ENCODE assay signal across 8 cellular contexts in genomic region chr11:123166095-123166559, GRCh38. TPM values are rescaled to one million over a fixed set of nuclear protein-coding genes. Genes with fewer than 3 reads are reported as not detected.
DNase-seq lines count a peak whose midpoint lies in the region; ATAC-seq and TF ChIP-seq lines count a peak whose summit lies in the region.

No MANE protein-coding gene starts in this region.

- H3K27ac ChIP-seq in C4-2B = no peak overlapping the region
- peak overlapping the region; percentile 42 to 58 for H3K27ac ChIP-seq in ascending aorta
- peak overlapping the region; percentile 54 to 82 (median 64) for H3K27ac ChIP-seq in transverse colon

- POLR2A ChIA-PET in HEK293T (lab: Yijun Ruan, JAX) = no interaction called here

- H3K27me3 ChIP-seq in ascending aorta = no peaks in the 10 kb centered on the region
- H3K27me3 ChIP-seq in transverse colon = no peaks in the 10 kb centered on the region

- CTCF ChIA-PET in HEK293T (lab: Yijun Ruan, JAX) = interaction anchor here (0.8 to 2.4 kb wide), 7 partner anchors 14 to 95 kb away, joined by 3 to 8 read pairs (median 6); no protein-coding TSS in a partner anchor

- H3K4me1 ChIP-seq in ascending aorta = peaks cover 0 to 4% of the 10 kb centered on the region in 2 donors
- peaks cover 0 to 10% (median 0%) of the 10 kb centered on the region in 4 donors for H3K4me1 ChIP-seq in transverse colon

- intact Hi-C loops in ascending aorta (cut with DNase I) (no loop called here), transverse colon (cut with DNase I; ENCODE audit: low total_unique reads) (loop anchor here (2.0 kb wide), 1 partner anchor 79 kb away; no protein-coding TSS in a partner anchor)

- no peak for TF ChIP-seq EP300 in transverse colon (IDR thresholded peaks at IDR 0.05; ENCODE audit: low read depth)

- H3K4me3 ChIP-seq in ascending aorta (no peak overlapping the region), transverse colon (no peak overlapping the region)

- 33 to 44% methylated on average over 3 to 10 of the region's 10 CpGs for WGBS in transverse colon (ENCODE audit: low coverage in 1 of 2), 2 donors

- in situ Hi-C loops in transverse colon (cut with MboI; ENCODE audit: low pct_ligation_motif_present in 1 of 4, low pct_unique_long_range_greater_than_20kb in 1 of 4, low sequenced_read_pairs in 3 of 4) = no loop called here

- no peak for TF ChIP-seq POLR2A in transverse colon (IDR thresholded peaks at IDR 0.05)

- no peaks in the 10 kb centered on the region for H3K9me3 ChIP-seq in ascending aorta
- no peaks in the 10 kb centered on the region for H3K9me3 ChIP-seq in transverse colon

- H3K36me3 ChIP-seq in ascending aorta = no peaks in the 10 kb centered on the region
- no peaks in the 10 kb centered on the region for H3K36me3 ChIP-seq in transverse colon

- TF ChIP-seq CTCF in C4-2B (conservative IDR thresholded peaks at IDR 0.05) (peak; percentile 45), ascending aorta (IDR thresholded peaks at IDR 0.05) (peak; percentile 4 to 44 (median 26)), transverse colon (IDR thresholded peaks at IDR 0.05) (peak; percentile 42 to 56 (median 54))

- DNase-seq in HEK293T (ENCODE audit: extremely low spot score) = peak; percentile 63
- DNase-seq in ascending aorta (ENCODE audit: low spot score in 2 of 2) = no peak
- DNase-seq in kidney glomerular epithelial cell (lab: John Stamatoyannopoulos, UW) = peak; percentile 36
- DNase-seq in transverse colon = peak; percentile 58
- no peak for DNase-seq in H4 (ENCODE audit: low spot score)

- no peak for ATAC-seq in GM18868 (IDR thresholded peaks at IDR 0.05; ENCODE audit: unreplicated experiment)
- ATAC-seq in HG03460 (IDR thresholded peaks at IDR 0.05; ENCODE audit: unreplicated experiment) = no peak

TF ChIP-seq in HEK293T, 16 proteins besides CTCF, POLR2A, EP300 and RAD21:
- TF ChIP-seq FOXA1 (IDR thresholded peaks at IDR 0.05) (no peak), L3MBTL2 (conservative IDR thresholded peaks at IDR 0.05) (no peak), FOXK2 (IDR thresholded peaks at IDR 0.05) (no peak), LEF1 (IDR thresholded peaks at IDR 0.05; ENCODE audit: borderline replicate concordance) (no peak), SP1 (IDR thresholded peaks at IDR 0.05) (no peak), BHLHE40 (IDR thresholded peaks at IDR 0.05; ENCODE audit: borderline replicate concordance) (no peak), FOXM1 (IDR thresholded peaks at IDR 0.05; ENCODE audit: borderline replicate concordance) (no peak), PKNOX1 (IDR thresholded peaks at IDR 0.05) (no peak), TARDBP (IDR thresholded peaks at IDR 0.05) (no peak), CTBP1 (IDR thresholded peaks at IDR 0.05; ENCODE audit: borderline replicate concordance) (no peak), ELF4 (IDR thresholded peaks at IDR 0.05) (no peak), HDGF (IDR thresholded peaks at IDR 0.05; ENCODE audit: borderline replicate concordance) (no peak)

RNA-seq across cellular contexts. Expression of gene CLMP, which starts 28.9 kb away (rescaled TPM):
- total RNA-seq in ascending aorta (70.6 TPM), transverse colon (10 to 100 TPM; 23.6 to 49.4 (median 38.0) TPM)
- 13.6 and 25.2 TPM in 2 replicates for total RNA-seq in H4 (2014; rRNA removed; shearing (Covaris generic))

Comparison
In these comparisons a context has a peak if more than half of its experiments do, and no peak if none do; other contexts are left out.
1. DNase-seq: peak in HEK293T (single experiment), kidney glomerular epithelial cell (single experiment) and transverse colon (single experiment); none in ascending aorta (0 of 2) and H4 (single experiment).
2. Peak in every context shown above with its lines, with median percentiles within 50 percentile points of each other: CTCF ChIP-seq.